ENCODE assay signal across 3 cellular contexts in the genomic region with DNA sequence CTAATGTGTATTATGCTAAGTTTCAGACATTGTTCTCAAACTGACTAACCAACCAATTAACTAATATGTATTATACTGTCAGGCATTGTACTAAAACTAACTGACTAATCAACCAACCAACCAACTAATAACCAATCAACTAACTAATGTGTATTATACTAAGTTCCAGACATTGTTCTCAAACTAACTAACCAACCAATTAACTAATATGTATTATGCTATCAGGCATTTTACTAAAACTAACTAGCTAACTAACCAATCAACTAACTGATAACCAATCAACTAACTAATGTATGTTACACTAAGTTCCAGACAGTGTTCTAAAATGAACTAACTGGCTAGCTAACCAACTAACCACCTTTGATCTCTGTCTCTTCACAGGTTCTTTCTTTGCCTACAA.
A peak's percentile ranks its signal among the peaks of the same experiment; 100 is the strongest.
TF ChIP-seq lines count a peak whose summit lies in the region.

No MANE protein-coding gene starts in this region.

TF ChIP-seq in A549, 52 proteins besides CTCF, POLR2A, EP300 and RAD21:
- TF ChIP-seq POLR2AphosphoS2 (conservative IDR thresholded peaks at IDR 0.05; ENCODE audit: low read length) (no peak), CHD2 (IDR thresholded peaks at IDR 0.05; ENCODE audit: low read length, partially characterized antibody) (no peak), EHF (CRISPR knock-in tag; IDR thresholded peaks at IDR 0.05) (no peak), KDM1A (IDR thresholded peaks at IDR 0.05; ENCODE audit: low read depth) (no peak), CHD4 (IDR thresholded peaks at IDR 0.05; ENCODE audit: borderline replicate concordance) (no peak), TFCP2L1 (CRISPR knock-in tag; IDR thresholded peaks at IDR 0.05) (no peak), SREBF2 (IDR thresholded peaks at IDR 0.05) (no peak), NR3C1 (IDR thresholded peaks at IDR 0.05) (no peak), RARB (CRISPR knock-in tag; IDR thresholded peaks at IDR 0.05) (no peak), HOXB5 (CRISPR knock-in tag; IDR thresholded peaks at IDR 0.05) (no peak), GATA3 (IDR thresholded peaks at IDR 0.05; ENCODE audit: borderline replicate concordance) (no peak), FOSB (CRISPR knock-in tag; IDR thresholded peaks at IDR 0.05) (no peak), NPAS2 (CRISPR knock-in tag; IDR thresholded peaks at IDR 0.05; ENCODE audit: borderline replicate concordance) (no peak), ZSCAN20 (CRISPR knock-in tag; IDR thresholded peaks at IDR 0.05) (no peak), BHLHE40 (IDR thresholded peaks at IDR 0.05; ENCODE audit: low read depth, low read length) (no peak), MAZ (IDR thresholded peaks at IDR 0.05; ENCODE audit: borderline replicate concordance, low read depth, low read length) (no peak)
- TF ChIP-seq, protein P1, sequence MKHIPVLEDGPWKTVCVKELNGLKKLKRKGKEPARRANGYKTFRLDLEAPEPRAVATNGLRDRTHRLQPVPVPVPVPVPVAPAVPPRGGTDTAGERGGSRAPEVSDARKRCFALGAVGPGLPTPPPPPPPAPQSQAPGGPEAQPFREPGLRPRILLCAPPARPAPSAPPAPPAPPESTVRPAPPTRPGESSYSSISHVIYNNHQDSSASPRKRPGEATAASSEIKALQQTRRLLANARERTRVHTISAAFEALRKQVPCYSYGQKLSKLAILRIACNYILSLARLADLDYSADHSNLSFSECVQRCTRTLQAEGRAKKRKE (CRISPR knock-in tag; IDR thresholded peaks at IDR 0.05; ENCODE audit: low read depth), result no peak
- TF ChIP-seq, protein P2, sequence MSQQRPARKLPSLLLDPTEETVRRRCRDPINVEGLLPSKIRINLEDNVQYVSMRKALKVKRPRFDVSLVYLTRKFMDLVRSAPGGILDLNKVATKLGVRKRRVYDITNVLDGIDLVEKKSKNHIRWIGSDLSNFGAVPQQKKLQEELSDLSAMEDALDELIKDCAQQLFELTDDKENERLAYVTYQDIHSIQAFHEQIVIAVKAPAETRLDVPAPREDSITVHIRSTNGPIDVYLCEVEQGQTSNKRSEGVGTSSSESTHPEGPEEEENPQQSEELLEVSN (IDR thresholded peaks at IDR 0.05; ENCODE audit: borderline replicate concordance, low read depth), result no peak
- TF ChIP-seq, protein P3, sequence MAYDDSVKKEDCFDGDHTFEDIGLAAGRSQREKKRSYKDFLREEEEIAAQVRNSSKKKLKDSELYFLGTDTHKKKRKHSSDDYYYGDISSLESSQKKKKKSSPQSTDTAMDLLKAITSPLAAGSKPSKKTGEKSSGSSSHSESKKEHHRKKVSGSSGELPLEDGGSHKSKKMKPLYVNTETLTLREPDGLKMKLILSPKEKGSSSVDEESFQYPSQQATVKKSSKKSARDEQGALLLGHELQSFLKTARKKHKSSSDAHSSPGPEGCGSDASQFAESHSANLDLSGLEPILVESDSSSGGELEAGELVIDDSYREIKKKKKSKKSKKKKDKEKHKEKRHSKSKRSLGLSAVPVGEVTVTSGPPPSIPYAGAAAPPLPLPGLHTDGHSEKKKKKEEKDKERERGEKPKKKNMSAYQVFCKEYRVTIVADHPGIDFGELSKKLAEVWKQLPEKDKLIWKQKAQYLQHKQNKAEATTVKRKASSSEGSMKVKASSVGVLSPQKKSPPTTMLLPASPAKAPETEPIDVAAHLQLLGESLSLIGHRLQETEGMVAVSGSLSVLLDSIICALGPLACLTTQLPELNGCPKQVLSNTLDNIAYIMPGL (CRISPR knock-in tag; IDR thresholded peaks at IDR 0.05; ENCODE audit: borderline replicate concordance), result no peak
- TF ChIP-seq, protein P4, sequence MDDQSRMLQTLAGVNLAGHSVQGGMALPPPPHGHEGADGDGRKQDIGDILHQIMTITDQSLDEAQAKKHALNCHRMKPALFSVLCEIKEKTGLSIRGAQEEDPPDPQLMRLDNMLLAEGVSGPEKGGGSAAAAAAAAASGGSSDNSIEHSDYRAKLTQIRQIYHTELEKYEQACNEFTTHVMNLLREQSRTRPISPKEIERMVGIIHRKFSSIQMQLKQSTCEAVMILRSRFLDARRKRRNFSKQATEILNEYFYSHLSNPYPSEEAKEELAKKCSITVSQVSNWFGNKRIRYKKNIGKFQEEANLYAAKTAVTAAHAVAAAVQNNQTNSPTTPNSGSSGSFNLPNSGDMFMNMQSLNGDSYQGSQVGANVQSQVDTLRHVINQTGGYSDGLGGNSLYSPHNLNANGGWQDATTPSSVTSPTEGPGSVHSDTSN (IDR thresholded peaks at IDR 0.05), result no peak
TF ChIP-seq in A549: peak in this region for 0.

TF ChIP-seq in K562, 482 proteins besides CTCF, POLR2A, EP300 and RAD21:
- no peak for TF ChIP-seq TEAD1 (CRISPR knock-in tag; IDR thresholded peaks at IDR 0.05)
- TF ChIP-seq, protein P5, sequence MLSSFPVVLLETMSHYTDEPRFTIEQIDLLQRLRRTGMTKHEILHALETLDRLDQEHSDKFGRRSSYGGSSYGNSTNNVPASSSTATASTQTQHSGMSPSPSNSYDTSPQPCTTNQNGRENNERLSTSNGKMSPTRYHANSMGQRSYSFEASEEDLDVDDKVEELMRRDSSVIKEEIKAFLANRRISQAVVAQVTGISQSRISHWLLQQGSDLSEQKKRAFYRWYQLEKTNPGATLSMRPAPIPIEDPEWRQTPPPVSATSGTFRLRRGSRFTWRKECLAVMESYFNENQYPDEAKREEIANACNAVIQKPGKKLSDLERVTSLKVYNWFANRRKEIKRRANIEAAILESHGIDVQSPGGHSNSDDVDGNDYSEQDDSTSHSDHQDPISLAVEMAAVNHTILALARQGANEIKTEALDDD (IDR thresholded peaks at IDR 0.05), result peak; percentile 92

TF ChIP-seq in H1, 55 proteins besides CTCF, POLR2A, EP300 and RAD21:
- TF ChIP-seq RFX5 (IDR thresholded peaks at IDR 0.05; ENCODE audit: borderline replicate concordance, low read depth, low read length) (no peak), CHD2 (IDR thresholded peaks at IDR 0.05; ENCODE audit: low read length) (no peak), BRCA1 (IDR thresholded peaks at IDR 0.05; ENCODE audit: low read depth, low read length) (peak; percentile 58; the same call in 1 of the 2 replicates)
